8 cellular contexts compared by ENCODE assay signal in genomic region chr1:63322248-63322943, GRCh38. TPM values are rescaled to one million over a fixed set of nuclear protein-coding genes. Genes with fewer than 3 reads are reported as not detected.
DNase-seq lines count a peak whose midpoint lies in the region; ATAC-seq and TF ChIP-seq lines count a peak whose summit lies in the region.

Gene FOXD3 (plus strand): TSS chr1:63322567. CDS start chr1:63323059, 492 bp downstream.

- DNase-seq in 8988T (peak; percentile 69), NT2/D1 (ENCODE audit: low read depth, low spot score) (peak; percentile 93), mammary epithelial cell (peak; percentile 25), left kidney (ENCODE audit: low read depth, low spot score) (peak; percentile 78), stomach (peak; percentile 71), middle frontal gyrus (ENCODE audit: extremely low spot score, low spot score) (no peak)

- peak; percentile 59 for ATAC-seq in HG03045 (IDR thresholded peaks at IDR 0.05; ENCODE audit: unreplicated experiment)

- WGBS in mammary epithelial cell (ENCODE audit: low coverage, missing lambda C conversion rate) = no CpG with 5 or more reads among the region's 78 CpGs
- WGBS in stomach, 5 donors = 0 to 4% (median 1%) methylated on average over 6 to 78 of the region's 78 CpGs

- H3K79me2 ChIP-seq in mammary epithelial cell (ENCODE audit: insufficient read depth, low read length) = no peaks in the 10 kb centered on the region

- no peak for TF ChIP-seq EP300 in stomach (IDR thresholded peaks at IDR 0.05)

- H3K27me3 ChIP-seq in NT2/D1 (ENCODE audit: insufficient read depth, insufficient read length) = peaks cover 100% of the 10 kb centered on the region
- H3K27me3 ChIP-seq in mammary epithelial cell (ENCODE audit: insufficient read depth, low read length) = peaks cover 87% of the 10 kb centered on the region
- peaks cover 69 to 100% (median 100%) of the 10 kb centered on the region in 3 donors for H3K27me3 ChIP-seq in stomach

- BruUV-seq in mammary epithelial cell (replicated peaks; lab: Mats Ljungman, UMichigan) = no TSS peak

- no peak for TF ChIP-seq POLR2A in stomach (IDR thresholded peaks at IDR 0.05)

- CTCF ChIA-PET in mammary epithelial cell (lab: Charles Lee; ENCODE audit: low non-redundant PET) = interaction anchor here (0.7 kb wide), 1 partner anchor 1100 kb away, joined by 25 read pairs; no protein-coding TSS in a partner anchor

- intact Hi-C loops in mammary epithelial cell (cut with micrococcal nuclease) = no loop called here
- intact Hi-C loops in stomach (cut with DNase I; ENCODE audit: low total_unique reads) = no loop called here

- H2AFZ ChIP-seq in mammary epithelial cell (ENCODE audit: low read depth, low read length) = peak within 1 kb of the TSS; percentile 81

- H3K9me3 ChIP-seq in NT2/D1 (ENCODE audit: insufficient read depth, low read length) (no peaks in the 10 kb centered on the region), mammary epithelial cell (replicated peaks; ENCODE audit: insufficient read depth, low read length) (peaks cover 17% of the 10 kb centered on the region), stomach (peaks cover 0 to 53% (median 18%) of the 10 kb centered on the region in 4 donors)

- H3K27ac ChIP-seq in mammary epithelial cell (ENCODE audit: insufficient read depth, low read depth, low read length) (no peak within 1 kb of the TSS), stomach (peak within 1 kb of the TSS in 2 of 5 donors; percentile 13 to 72)

- dilution Hi-C loops in mammary epithelial cell (cut with HindIII; ENCODE audit: low sequenced_read_pairs) = no loop called here

- H3K4me1 ChIP-seq in NT2/D1 (ENCODE audit: insufficient read depth, insufficient read length) = peaks cover 14% of the 10 kb centered on the region
- H3K4me1 ChIP-seq in mammary epithelial cell (ENCODE audit: insufficient read depth, low read length) = peaks cover 20% of the 10 kb centered on the region
- H3K4me1 ChIP-seq in stomach = peaks cover 29 to 63% (median 49%) of the 10 kb centered on the region in 4 donors

- TF ChIP-seq CTCF in mammary epithelial cell (conservative IDR thresholded peaks at IDR 0.05 in 1 of 2, IDR thresholded peaks at IDR 0.05 in 1 of 2; ENCODE audit: extremely low read depth in 1 of 2, insufficient read depth in 1 of 2, low read depth in 1 of 2, low read length in 2 of 2) (no peak), stomach (IDR thresholded peaks at IDR 0.05) (no peak)

- H3K9ac ChIP-seq in NT2/D1 (ENCODE audit: insufficient read length, low read depth) (peak within 1 kb of the TSS; percentile 62), mammary epithelial cell (ENCODE audit: insufficient read depth, low read length) (no peak within 1 kb of the TSS)

- H3K36me3 ChIP-seq in NT2/D1 (ENCODE audit: insufficient read depth, insufficient read length, low read length) (no peaks in the 10 kb centered on the region), mammary epithelial cell (ENCODE audit: insufficient read depth, low read length) (no peaks in the 10 kb centered on the region), stomach (no peaks in the 10 kb centered on the region)

- in situ Hi-C loops in mammary epithelial cell (cut with MboI; ENCODE audit: low sequenced_read_pairs in 2 of 2) = loop anchor here in 1 of 2 donors (25.0 kb wide), 1 partner anchor 215 kb away; no protein-coding TSS in a partner anchor

- H4K20me1 ChIP-seq in mammary epithelial cell (ENCODE audit: insufficient read depth, low read length) = no peaks in the 10 kb centered on the region

- peak within 1 kb of the TSS; percentile 97 for H3K4me2 ChIP-seq in mammary epithelial cell (ENCODE audit: insufficient read depth, low read depth, low read length)

- H3K4me3 ChIP-seq in GM08714 (ENCODE audit: low read length) (peak within 1 kb of the TSS; percentile 73), NT2/D1 (ENCODE audit: insufficient read length, low read depth) (peak within 1 kb of the TSS; percentile 56), mammary epithelial cell (replicated peaks in 1 of 3; ENCODE audit: insufficient read depth in 1 of 3, low read depth in 2 of 3, low read length in 3 of 3) (peak within 1 kb of the TSS; percentile 25 to 51 (median 45)), stomach (peak within 1 kb of the TSS; percentile 44 to 67 (median 52))

RNA-seq across cellular contexts. Expression of gene FOXD3, which starts in this region (rescaled TPM):
- total RNA-seq in mammary epithelial cell = not detected
- not detected for polyA plus RNA-seq in mammary epithelial cell
- polyA minus RNA-seq in mammary epithelial cell = not detected
- total RNA-seq in stomach = 1 to 10 TPM in 1 of 5 donors, under 1 TPM in 1, not detected in 3; 0.92 to 1.2 TPM
- under 1 TPM in 1 of 3 donors, not detected in 2; 0.48 TPM for polyA plus RNA-seq in stomach

Comparison
In these comparisons a context has a peak if more than half of its experiments do, and no peak if none do; other contexts are left out.
1. Peak in DNase-seq, H3K4me3 ChIP-seq and H3K4me2 ChIP-seq in mammary epithelial cell; RNA of the gene not detected or under 1 TPM.